In the genomic region with DNA sequence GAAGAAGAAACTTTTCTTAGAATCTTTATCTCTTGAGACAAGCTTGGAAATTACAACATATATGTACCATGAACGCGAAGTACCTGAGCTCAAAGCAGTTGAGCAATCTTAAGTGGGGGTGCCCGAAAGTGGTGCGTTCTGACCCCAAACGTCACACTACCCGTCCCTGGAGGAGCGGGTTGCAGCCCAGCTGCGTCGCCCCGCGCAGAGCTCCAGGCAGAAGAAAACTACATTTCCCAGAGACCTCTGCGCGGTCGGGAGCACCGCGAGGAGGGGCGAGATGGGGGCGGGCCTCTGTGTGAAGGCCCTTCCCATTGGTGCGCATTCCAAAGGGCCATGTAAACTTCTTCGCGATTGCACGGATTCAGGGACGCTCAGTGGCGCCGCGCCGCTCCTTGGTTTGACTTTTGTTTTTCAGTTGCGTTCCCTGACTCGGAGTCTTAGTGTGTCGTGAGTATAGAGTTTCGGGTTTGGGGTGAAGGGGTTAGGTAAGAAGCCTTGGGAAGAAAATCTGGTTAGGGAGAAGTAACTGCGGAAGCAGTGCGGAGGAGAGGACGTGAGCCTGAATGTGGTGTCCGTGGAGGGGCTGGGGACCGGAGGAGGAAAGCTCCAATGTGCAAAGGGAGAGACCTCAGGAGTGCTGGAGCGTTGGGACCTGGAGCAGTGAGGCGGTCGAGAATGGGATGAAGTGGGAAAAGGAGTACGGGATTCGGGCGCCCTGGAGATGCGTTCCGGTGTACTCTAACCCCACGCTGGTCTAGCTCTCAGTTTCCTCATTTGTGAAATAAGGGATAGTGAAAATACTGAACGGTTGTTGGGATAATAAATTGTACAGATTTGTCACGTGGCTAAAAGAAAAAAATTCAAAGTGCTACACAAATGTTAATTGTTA, we compare ENCODE assay signal across 1 cellular context.
A peak's percentile ranks its signal among the peaks of the same experiment; 100 is the strongest.
TF ChIP-seq lines count a peak whose summit lies in the region.

A gene (plus strand): TSS at position 410 of the 892 bp plus-strand sequence. CDS start 7,740 bp downstream, outside the sequence.

TF ChIP-seq in HepG2, 621 proteins besides CTCF, POLR2A, EP300 and RAD21 (continued from another document and continues in another):
- TF ChIP-seq ZNF224 (CRISPR knock-in tag; IDR thresholded peaks at IDR 0.05) (0 out of 2 replicates have a peak, but pooled peaks have one; percentile 45), YY1 (IDR thresholded peaks at IDR 0.05; ENCODE audit: insufficient read depth, insufficient replicate concordance, low read depth, low read length) (peak; percentile 67), POLR2AphosphoS5 (IDR thresholded peaks at IDR 0.05; ENCODE audit: low read depth, low read length) (peak; percentile 83), NRL (CRISPR knock-in tag; IDR thresholded peaks at IDR 0.05; ENCODE audit: borderline replicate concordance) (peak; percentile 59; the same call in 1 of the 2 replicates), KLF16 (CRISPR knock-in tag; IDR thresholded peaks at IDR 0.05) (peak in 1 of 2 experiments; percentile 41; a peak in 1 of 4 replicates), NFE2 (CRISPR knock-in tag; IDR thresholded peaks at IDR 0.05) (no peak), ZFY (CRISPR knock-in tag; IDR thresholded peaks at IDR 0.05) (peak; percentile 73), ISL2 (CRISPR knock-in tag; IDR thresholded peaks at IDR 0.05) (no peak), RFXANK (CRISPR knock-in tag; IDR thresholded peaks at IDR 0.05) (0 out of 2 replicates have a peak, but pooled peaks have one; percentile 23), SIN3B (IDR thresholded peaks at IDR 0.05; ENCODE audit: low read length) (peak; percentile 90), ZNF883 (CRISPR knock-in tag; IDR thresholded peaks at IDR 0.05; ENCODE audit: not compliant biosample characterization) (peak; percentile 68), ZNF577 (CRISPR knock-in tag; IDR thresholded peaks at IDR 0.05; ENCODE audit: borderline replicate concordance, low read depth) (no peak), ZNF501 (CRISPR knock-in tag; IDR thresholded peaks at IDR 0.05) (peak; percentile 88; the same call in 1 of the 2 replicates), MTF2 (CRISPR knock-in tag; IDR thresholded peaks at IDR 0.05; ENCODE audit: borderline replicate concordance) (peak; percentile 53; the same call in 1 of the 2 replicates), MLLT10 (CRISPR knock-in tag; IDR thresholded peaks at IDR 0.05) (no peak), ZFX (CRISPR knock-in tag; IDR thresholded peaks at IDR 0.05; ENCODE audit: low read depth) (peak; percentile 70; the same call in 1 of the 2 replicates), ZNF274 (CRISPR knock-in tag; IDR thresholded peaks at IDR 0.05) (peak; percentile 67; the same call in 1 of the 2 replicates), ZNF792 (CRISPR knock-in tag; IDR thresholded peaks at IDR 0.05) (0 out of 2 replicates have a peak, but pooled peaks have one; percentile 58)
- TF ChIP-seq, protein P1, sequence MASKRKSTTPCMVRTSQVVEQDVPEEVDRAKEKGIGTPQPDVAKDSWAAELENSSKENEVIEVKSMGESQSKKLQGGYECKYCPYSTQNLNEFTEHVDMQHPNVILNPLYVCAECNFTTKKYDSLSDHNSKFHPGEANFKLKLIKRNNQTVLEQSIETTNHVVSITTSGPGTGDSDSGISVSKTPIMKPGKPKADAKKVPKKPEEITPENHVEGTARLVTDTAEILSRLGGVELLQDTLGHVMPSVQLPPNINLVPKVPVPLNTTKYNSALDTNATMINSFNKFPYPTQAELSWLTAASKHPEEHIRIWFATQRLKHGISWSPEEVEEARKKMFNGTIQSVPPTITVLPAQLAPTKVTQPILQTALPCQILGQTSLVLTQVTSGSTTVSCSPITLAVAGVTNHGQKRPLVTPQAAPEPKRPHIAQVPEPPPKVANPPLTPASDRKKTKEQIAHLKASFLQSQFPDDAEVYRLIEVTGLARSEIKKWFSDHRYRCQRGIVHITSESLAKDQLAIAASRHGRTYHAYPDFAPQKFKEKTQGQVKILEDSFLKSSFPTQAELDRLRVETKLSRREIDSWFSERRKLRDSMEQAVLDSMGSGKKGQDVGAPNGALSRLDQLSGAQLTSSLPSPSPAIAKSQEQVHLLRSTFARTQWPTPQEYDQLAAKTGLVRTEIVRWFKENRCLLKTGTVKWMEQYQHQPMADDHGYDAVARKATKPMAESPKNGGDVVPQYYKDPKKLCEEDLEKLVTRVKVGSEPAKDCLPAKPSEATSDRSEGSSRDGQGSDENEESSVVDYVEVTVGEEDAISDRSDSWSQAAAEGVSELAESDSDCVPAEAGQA (IDR thresholded peaks at IDR 0.05; ENCODE audit: low read depth): no peak
- TF ChIP-seq, protein P1 (CRISPR knock-in tag; IDR thresholded peaks at IDR 0.05; ENCODE audit: borderline replicate concordance): 0 out of 2 replicates have a peak, but pooled peaks have one; percentile 55
- TF ChIP-seq, protein P2, sequence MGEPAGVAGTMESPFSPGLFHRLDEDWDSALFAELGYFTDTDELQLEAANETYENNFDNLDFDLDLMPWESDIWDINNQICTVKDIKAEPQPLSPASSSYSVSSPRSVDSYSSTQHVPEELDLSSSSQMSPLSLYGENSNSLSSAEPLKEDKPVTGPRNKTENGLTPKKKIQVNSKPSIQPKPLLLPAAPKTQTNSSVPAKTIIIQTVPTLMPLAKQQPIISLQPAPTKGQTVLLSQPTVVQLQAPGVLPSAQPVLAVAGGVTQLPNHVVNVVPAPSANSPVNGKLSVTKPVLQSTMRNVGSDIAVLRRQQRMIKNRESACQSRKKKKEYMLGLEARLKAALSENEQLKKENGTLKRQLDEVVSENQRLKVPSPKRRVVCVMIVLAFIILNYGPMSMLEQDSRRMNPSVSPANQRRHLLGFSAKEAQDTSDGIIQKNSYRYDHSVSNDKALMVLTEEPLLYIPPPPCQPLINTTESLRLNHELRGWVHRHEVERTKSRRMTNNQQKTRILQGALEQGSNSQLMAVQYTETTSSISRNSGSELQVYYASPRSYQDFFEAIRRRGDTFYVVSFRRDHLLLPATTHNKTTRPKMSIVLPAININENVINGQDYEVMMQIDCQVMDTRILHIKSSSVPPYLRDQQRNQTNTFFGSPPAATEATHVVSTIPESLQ (CRISPR knock-in tag; conservative IDR thresholded peaks at IDR 0.05): no peak; the same call in 1 of the 2 replicates
- TF ChIP-seq, protein P3, sequence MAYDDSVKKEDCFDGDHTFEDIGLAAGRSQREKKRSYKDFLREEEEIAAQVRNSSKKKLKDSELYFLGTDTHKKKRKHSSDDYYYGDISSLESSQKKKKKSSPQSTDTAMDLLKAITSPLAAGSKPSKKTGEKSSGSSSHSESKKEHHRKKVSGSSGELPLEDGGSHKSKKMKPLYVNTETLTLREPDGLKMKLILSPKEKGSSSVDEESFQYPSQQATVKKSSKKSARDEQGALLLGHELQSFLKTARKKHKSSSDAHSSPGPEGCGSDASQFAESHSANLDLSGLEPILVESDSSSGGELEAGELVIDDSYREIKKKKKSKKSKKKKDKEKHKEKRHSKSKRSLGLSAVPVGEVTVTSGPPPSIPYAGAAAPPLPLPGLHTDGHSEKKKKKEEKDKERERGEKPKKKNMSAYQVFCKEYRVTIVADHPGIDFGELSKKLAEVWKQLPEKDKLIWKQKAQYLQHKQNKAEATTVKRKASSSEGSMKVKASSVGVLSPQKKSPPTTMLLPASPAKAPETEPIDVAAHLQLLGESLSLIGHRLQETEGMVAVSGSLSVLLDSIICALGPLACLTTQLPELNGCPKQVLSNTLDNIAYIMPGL (CRISPR knock-in tag; IDR thresholded peaks at IDR 0.05; ENCODE audit: borderline replicate concordance in 1 of 2, low read depth in 1 of 2): peak; percentile 75 to 83
- TF ChIP-seq, protein P4, sequence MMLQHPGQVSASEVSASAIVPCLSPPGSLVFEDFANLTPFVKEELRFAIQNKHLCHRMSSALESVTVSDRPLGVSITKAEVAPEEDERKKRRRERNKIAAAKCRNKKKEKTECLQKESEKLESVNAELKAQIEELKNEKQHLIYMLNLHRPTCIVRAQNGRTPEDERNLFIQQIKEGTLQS (CRISPR knock-in tag; IDR thresholded peaks at IDR 0.05): 0 out of 2 replicates have a peak, but pooled peaks have one; percentile 9
- TF ChIP-seq, protein P5, sequence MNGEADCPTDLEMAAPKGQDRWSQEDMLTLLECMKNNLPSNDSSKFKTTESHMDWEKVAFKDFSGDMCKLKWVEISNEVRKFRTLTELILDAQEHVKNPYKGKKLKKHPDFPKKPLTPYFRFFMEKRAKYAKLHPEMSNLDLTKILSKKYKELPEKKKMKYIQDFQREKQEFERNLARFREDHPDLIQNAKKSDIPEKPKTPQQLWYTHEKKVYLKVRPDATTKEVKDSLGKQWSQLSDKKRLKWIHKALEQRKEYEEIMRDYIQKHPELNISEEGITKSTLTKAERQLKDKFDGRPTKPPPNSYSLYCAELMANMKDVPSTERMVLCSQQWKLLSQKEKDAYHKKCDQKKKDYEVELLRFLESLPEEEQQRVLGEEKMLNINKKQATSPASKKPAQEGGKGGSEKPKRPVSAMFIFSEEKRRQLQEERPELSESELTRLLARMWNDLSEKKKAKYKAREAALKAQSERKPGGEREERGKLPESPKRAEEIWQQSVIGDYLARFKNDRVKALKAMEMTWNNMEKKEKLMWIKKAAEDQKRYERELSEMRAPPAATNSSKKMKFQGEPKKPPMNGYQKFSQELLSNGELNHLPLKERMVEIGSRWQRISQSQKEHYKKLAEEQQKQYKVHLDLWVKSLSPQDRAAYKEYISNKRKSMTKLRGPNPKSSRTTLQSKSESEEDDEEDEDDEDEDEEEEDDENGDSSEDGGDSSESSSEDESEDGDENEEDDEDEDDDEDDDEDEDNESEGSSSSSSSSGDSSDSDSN (CRISPR knock-in tag; IDR thresholded peaks at IDR 0.05): peak; percentile 35; the same call in 1 of the 2 replicates
- TF ChIP-seq, protein P6, sequence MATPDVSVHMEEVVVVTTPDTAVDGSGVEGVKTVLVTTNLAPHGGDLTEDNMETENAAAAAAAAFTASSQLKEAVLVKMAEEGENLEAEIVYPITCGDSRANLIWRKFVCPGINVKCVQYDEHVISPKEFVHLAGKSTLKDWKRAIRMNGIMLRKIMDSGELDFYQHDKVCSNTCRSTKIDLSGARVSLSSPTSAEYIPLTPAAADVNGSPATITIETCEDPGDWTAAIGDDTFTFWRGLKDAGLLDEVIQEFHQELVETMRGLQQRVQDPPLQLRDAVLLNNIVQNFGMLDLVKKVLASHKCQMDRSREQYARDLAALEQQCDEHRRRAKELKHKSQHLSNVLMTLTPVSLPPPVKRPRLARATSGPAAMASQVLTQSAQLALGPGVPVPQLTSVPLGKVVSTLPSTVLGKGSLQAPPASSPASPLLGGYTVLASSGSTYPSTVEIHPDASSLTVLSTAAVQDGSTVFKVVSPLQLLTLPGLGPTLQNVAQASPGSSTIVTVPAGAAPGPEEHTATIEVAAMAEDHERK (CRISPR knock-in tag; IDR thresholded peaks at IDR 0.05; ENCODE audit: low read depth): peak; percentile 60; the same call in 1 of the 2 replicates
- TF ChIP-seq, protein P7, sequence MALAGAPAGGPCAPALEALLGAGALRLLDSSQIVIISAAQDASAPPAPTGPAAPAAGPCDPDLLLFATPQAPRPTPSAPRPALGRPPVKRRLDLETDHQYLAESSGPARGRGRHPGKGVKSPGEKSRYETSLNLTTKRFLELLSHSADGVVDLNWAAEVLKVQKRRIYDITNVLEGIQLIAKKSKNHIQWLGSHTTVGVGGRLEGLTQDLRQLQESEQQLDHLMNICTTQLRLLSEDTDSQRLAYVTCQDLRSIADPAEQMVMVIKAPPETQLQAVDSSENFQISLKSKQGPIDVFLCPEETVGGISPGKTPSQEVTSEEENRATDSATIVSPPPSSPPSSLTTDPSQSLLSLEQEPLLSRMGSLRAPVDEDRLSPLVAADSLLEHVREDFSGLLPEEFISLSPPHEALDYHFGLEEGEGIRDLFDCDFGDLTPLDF (CRISPR knock-in tag; IDR thresholded peaks at IDR 0.05): peak; percentile 74
- TF ChIP-seq, protein P8, sequence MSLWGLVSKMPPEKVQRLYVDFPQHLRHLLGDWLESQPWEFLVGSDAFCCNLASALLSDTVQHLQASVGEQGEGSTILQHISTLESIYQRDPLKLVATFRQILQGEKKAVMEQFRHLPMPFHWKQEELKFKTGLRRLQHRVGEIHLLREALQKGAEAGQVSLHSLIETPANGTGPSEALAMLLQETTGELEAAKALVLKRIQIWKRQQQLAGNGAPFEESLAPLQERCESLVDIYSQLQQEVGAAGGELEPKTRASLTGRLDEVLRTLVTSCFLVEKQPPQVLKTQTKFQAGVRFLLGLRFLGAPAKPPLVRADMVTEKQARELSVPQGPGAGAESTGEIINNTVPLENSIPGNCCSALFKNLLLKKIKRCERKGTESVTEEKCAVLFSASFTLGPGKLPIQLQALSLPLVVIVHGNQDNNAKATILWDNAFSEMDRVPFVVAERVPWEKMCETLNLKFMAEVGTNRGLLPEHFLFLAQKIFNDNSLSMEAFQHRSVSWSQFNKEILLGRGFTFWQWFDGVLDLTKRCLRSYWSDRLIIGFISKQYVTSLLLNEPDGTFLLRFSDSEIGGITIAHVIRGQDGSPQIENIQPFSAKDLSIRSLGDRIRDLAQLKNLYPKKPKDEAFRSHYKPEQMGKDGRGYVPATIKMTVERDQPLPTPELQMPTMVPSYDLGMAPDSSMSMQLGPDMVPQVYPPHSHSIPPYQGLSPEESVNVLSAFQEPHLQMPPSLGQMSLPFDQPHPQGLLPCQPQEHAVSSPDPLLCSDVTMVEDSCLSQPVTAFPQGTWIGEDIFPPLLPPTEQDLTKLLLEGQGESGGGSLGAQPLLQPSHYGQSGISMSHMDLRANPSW (CRISPR knock-in tag; IDR thresholded peaks at IDR 0.05; ENCODE audit: borderline replicate concordance): peak; percentile 25; the same call in 1 of the 2 replicates
- TF ChIP-seq, protein P9, sequence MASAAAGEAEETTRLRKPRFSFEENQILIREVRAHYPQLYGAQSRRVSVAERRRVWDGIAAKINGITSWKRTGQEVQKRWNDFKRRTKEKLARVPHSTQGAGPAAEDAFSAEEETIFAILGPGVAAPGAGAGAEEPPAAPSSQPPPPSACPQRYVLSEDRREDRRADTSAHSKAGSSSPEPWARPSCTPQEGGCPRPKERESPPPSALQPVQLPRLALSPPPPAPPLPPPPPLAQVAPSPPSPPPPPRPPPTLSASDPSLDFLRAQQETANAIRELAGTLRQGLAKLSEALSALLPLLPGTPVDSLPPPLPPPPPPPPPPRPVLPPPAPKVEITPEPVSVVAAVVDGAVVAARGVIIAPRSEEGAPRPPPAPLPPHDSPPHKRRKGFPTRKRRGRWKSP (CRISPR knock-in tag; IDR thresholded peaks at IDR 0.05): peak; percentile 93
